ENCODE assay signal across 38 cellular contexts in the genomic region with DNA sequence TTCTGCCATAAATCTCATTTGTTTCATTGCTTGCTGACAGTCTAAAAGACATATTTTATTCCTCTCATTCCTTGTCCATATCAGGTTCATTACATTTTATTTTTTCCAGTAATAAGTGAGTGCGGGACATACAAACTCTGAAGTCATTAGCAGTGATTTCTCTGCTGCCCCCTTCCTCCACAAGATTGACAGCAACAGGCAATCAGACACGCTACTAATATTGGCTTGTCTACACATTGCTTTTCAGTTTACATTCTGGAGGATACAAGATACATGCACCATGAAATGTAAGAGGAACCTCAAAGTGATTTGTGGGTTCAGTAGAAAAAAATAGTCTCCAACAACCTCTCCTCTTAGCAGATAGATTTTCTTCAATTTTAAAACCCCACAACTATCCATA.
"Had no signal": no experiment of that assay in that cellular context is flagged by ENCODE, and none has a peak within 500 bp of the region (broad histone marks: within the 10 kb centered on the region; RNA-seq: fewer than 3 reads in every experiment).

No MANE protein-coding gene starts in this region.

- H3K4me3 ChIP-seq: adrenal gland, body of pancreas, breast epithelium had no signal

- H3K27ac ChIP-seq: adrenal gland, body of pancreas, brain microvascular endothelial cell, breast epithelium, VCaP had no signal

- H3K27me3 ChIP-seq: adrenal gland, body of pancreas, brain microvascular endothelial cell, breast epithelium had no signal

- H3K36me3 ChIP-seq: adrenal gland, brain microvascular endothelial cell, breast epithelium had no signal

- FAIRE-seq: astrocyte, TTC549 had no signal

- ATAC-seq: activated CD8-positive, alpha-beta T cell treated with anti-CD3 and anti-CD28 coated beads for 36 hours; activated naive CD4-positive, alpha-beta T cell treated with anti-CD3 and anti-CD28 coated beads, Interleukin-2, amount 50 U/mL, for 72 hours; activated T-cell treated with anti-CD3 and anti-CD28 coated beads, Interleukin-2, amount 50 U/mL, for 4 hours; activated T-cell treated with anti-CD3 and anti-CD28 coated beads, Interleukin-2, amount 50 U/mL, for 72 hours; activated T-helper 17 cell treated with anti-CD3 and anti-CD28 coated beads, Interleukin-2, amount 50 U/mL, for 72 hours; body of pancreas had no signal

- H3K27me3 Mint-ChIP-seq: activated B cell treated with CpG ODN at 0.5 μM for 24 hours; activated CD4-positive, alpha-beta memory T cell treated with anti-CD3 and anti-CD28 coated beads for 36 hours; activated CD4-positive, alpha-beta T cell treated with anti-CD3 and anti-CD28 coated beads, Interleukin-2, amount 10 ng/mL, durations not matched to agents 24 days and 14 days; activated CD8-positive, alpha-beta T cell treated with anti-CD3 and anti-CD28 coated beads for 36 hours; activated naive CD8-positive, alpha-beta T cell treated with anti-CD3 and anti-CD28 coated beads for 36 hours; activated T-helper 17 cell treated with anti-CD3 and anti-CD28 coated beads, Interleukin-2, amount 50 U/mL, for 72 hours had no signal

- DNase-seq: activated B cell treated with CpG ODN at 0.5 μM for 24 hours; activated CD4-positive, alpha-beta memory T cell treated with anti-CD3 and anti-CD28 coated beads for 36 hours; activated CD4-positive, alpha-beta T cell treated with anti-CD3 and anti-CD28 coated beads for 4 hours; activated CD4-positive, alpha-beta T cell treated with anti-CD3 and anti-CD28 coated beads, Interleukin-2, amount 10 ng/mL, durations not matched to agents 24 days and 14 days; activated CD4-positive, alpha-beta T cell treated with anti-CD3 and anti-CD28 coated beads, Interleukin-2, amount 50 U/mL, for 1 hour; activated CD4-positive, alpha-beta T cell treated with anti-CD3 and anti-CD28 coated beads, Interleukin-2, amount 50 U/mL, for 4 hours; activated CD4-positive, CD25-positive, alpha-beta regulatory T cell treated with anti-CD3 and anti-CD28 coated beads, Interleukin-2, amount 50 U/mL, for 72 hours; activated CD8-positive, alpha-beta memory T cell treated with anti-CD3 and anti-CD28 coated beads, Interleukin-2, amount 50 U/mL, for 4 hours; activated CD8-positive, alpha-beta T cell treated with anti-CD3 and anti-CD28 coated beads for 36 hours; activated effector memory CD4-positive, alpha-beta T cell treated with anti-CD3 and anti-CD28 coated beads, Interleukin-2, amount 50 U/mL, for 16 hours; activated gamma-delta T cell treated with Interleukin-2 at 50 U/mL for 16 hours; activated naive CD4-positive, alpha-beta T cell; activated naive CD4-positive, alpha-beta T cell treated with anti-CD3 and anti-CD28 coated beads for 36 hours; activated naive CD4-positive, alpha-beta T cell treated with anti-CD3 and anti-CD28 coated beads, Interleukin-2, amount 50 U/mL, for 16 hours; activated naive CD8-positive, alpha-beta T cell treated with anti-CD3 and anti-CD28 coated beads for 36 hours; activated T-cell treated with anti-CD3 and anti-CD28 coated beads for 4 hours; activated T-cell treated with anti-CD3 and anti-CD28 coated beads, Interleukin-2, amount 50 U/mL, for 1 hour; activated T-cell treated with anti-CD3 and anti-CD28 coated beads, Interleukin-2, amount 50 U/mL, for 4 hours; activated T-cell treated with anti-CD3 and anti-CD28 coated beads, Interleukin-2, amount 50 U/mL, for 72 hours; adrenal gland; amniotic stem cell; aorta; body of pancreas; brain microvascular endothelial cell; central memory CD4-positive, alpha-beta T cell; cerebellar nuclear complex; T-helper 1 cell; T-helper 2 cell; T-helper 9 cell had no signal

- H3K36me3 Mint-ChIP-seq: activated CD4-positive, alpha-beta memory T cell treated with anti-CD3 and anti-CD28 coated beads for 36 hours; activated naive CD8-positive, alpha-beta T cell treated with anti-CD3 and anti-CD28 coated beads for 36 hours had no signal

- H3K4me3 Mint-ChIP-seq: activated B cell treated with CpG ODN at 0.5 μM for 24 hours; activated CD4-positive, alpha-beta memory T cell treated with anti-CD3 and anti-CD28 coated beads for 36 hours; activated CD4-positive, alpha-beta T cell treated with anti-CD3 and anti-CD28 coated beads, Interleukin-2, amount 10 ng/mL, durations not matched to agents 24 days and 14 days; activated CD8-positive, alpha-beta T cell treated with anti-CD3 and anti-CD28 coated beads for 36 hours; activated naive CD4-positive, alpha-beta T cell treated with anti-CD3 and anti-CD28 coated beads for 36 hours; activated naive CD8-positive, alpha-beta T cell treated with anti-CD3 and anti-CD28 coated beads for 36 hours; activated T-cell treated with anti-CD3 and anti-CD28 coated beads, Interleukin-2, amount 50 U/mL, for 4 hours; activated T-cell treated with anti-CD3 and anti-CD28 coated beads, Interleukin-2, amount 50 U/mL, for 72 hours; activated T-helper 1 cell treated with anti-CD3 and anti-CD28 coated beads, Interleukin-12 subunit alpha, Interleukin-12 subunit beta, Interleukin-2, Interleukin-4 antibody, amounts not matched to agents 30 ng/mL and 10 ng/mL and 1 ng/mL, durations not matched to agents 14 hours and 24 hours and 36 hours; activated T-helper 17 cell treated with anti-CD3 and anti-CD28 coated beads, Interleukin-2, amount 50 U/mL, for 72 hours; T-helper 1 cell treated with Interleukin-12 subunit alpha and Interleukin-12 subunit beta and Interleukin-4 antibody, amounts not matched to agents 30 μg/mL and 1 μg/mL, for 36 hours; T-helper 2 cell treated with Interferon-gamma antibody and Interleukin-4, amounts not matched to agents 5 μg/mL and 100 μg/mL, for 36 hours had no signal

- H3K9me3 ChIP-seq: adrenal gland had no signal

- H3K4me1 ChIP-seq: adrenal gland, body of pancreas, breast epithelium had no signal

- H3K4me1 Mint-ChIP-seq: activated B cell treated with CpG ODN at 0.5 μM for 24 hours; activated CD4-positive, alpha-beta T cell treated with anti-CD3 and anti-CD28 coated beads, Interleukin-2, amount 10 ng/mL, durations not matched to agents 24 days and 14 days; activated naive CD8-positive, alpha-beta T cell treated with anti-CD3 and anti-CD28 coated beads for 36 hours; activated T-helper 17 cell treated with anti-CD3 and anti-CD28 coated beads, Interleukin-2, amount 50 U/mL, for 72 hours had no signal

- H3K27ac Mint-ChIP-seq: activated B cell treated with CpG ODN at 0.5 μM for 24 hours; activated CD4-positive, alpha-beta memory T cell treated with anti-CD3 and anti-CD28 coated beads for 36 hours; activated CD4-positive, alpha-beta T cell treated with anti-CD3 and anti-CD28 coated beads, Interleukin-2, amount 10 ng/mL, durations not matched to agents 24 days and 14 days; activated CD8-positive, alpha-beta T cell treated with anti-CD3 and anti-CD28 coated beads for 36 hours; activated naive CD4-positive, alpha-beta T cell treated with anti-CD3 and anti-CD28 coated beads for 36 hours; activated naive CD4-positive, alpha-beta T cell treated with anti-CD3 and anti-CD28 coated beads, Interleukin-2, amount 50 U/mL, for 72 hours; activated naive CD8-positive, alpha-beta T cell treated with anti-CD3 and anti-CD28 coated beads for 36 hours; activated T-cell treated with anti-CD3 and anti-CD28 coated beads, Interleukin-2, amount 50 U/mL, for 72 hours; activated T-helper 1 cell treated with anti-CD3 and anti-CD28 coated beads, Interleukin-12 subunit alpha, Interleukin-12 subunit beta, Interleukin-2, Interleukin-4 antibody, amounts not matched to agents 30 ng/mL and 10 ng/mL and 1 ng/mL, durations not matched to agents 14 hours and 24 hours and 36 hours; activated T-helper 17 cell treated with anti-CD3 and anti-CD28 coated beads, Interleukin-2, amount 50 U/mL, for 72 hours; T-helper 1 cell treated with Interleukin-12 subunit alpha and Interleukin-12 subunit beta and Interleukin-4 antibody, amounts not matched to agents 30 μg/mL and 1 μg/mL, for 36 hours; T-helper 2 cell treated with Interferon-gamma antibody and Interleukin-4, amounts not matched to agents 5 μg/mL and 100 μg/mL, for 36 hours had no signal
